In genomic region chr1:51736702-51737101, GRCh38 we compare ENCODE assay signal across 11 cellular contexts.
DNase-seq lines count a peak whose midpoint lies in the region; ATAC-seq, FAIRE-seq and TF ChIP-seq lines count a peak whose summit lies in the region.
"Had no signal": no experiment of that assay in that cellular context is flagged by ENCODE, and none has a peak within 500 bp of the region (broad histone marks: within the 10 kb centered on the region; RNA-seq: fewer than 3 reads in every experiment).

No MANE protein-coding gene starts in this region.

- peaks cover 20 to 40% of the 10 kb centered on the region in 2 experiments for H3K79me1 ChIP-seq in IMR-90 (ENCODE audit: low read depth in 1 of 2, low read length in 2 of 2)

- H3K36me3 Mint-ChIP-seq in osteocyte (ENCODE audit: unreplicated experiment): peaks cover 3% of the 10 kb centered on the region

- intact Hi-C loops in IMR-90 (cut with micrococcal nuclease): no loop called here
- intact Hi-C loops in GM12878 (cut with micrococcal nuclease; ENCODE audit: unreplicated experiment): loop anchor here (10.0 kb wide), 2 partner anchors 112 to 222 kb away; partner anchors contain the start of gene EPS15
- intact Hi-C loops in HepG2 (cut with micrococcal nuclease; ENCODE audit: unreplicated experiment): loop anchor here (10.0 kb wide), 1 partner anchor 112 kb away; no protein-coding TSS in a partner anchor

- in situ Hi-C loops in IMR-90 (cut with MboI; ENCODE audit: low sequenced_read_pairs): no loop called here
- in situ Hi-C loops in GM12878 (cut with MboI): no loop called here
- in situ Hi-C loops in HepG2 (cut with HindIII; ENCODE audit: extremely low pct_ligation_motif_present, low pct_unique_long_range_greater_than_20kb): no loop called here

- H3K56ac ChIP-seq in IMR-90 (ENCODE audit: extremely low read depth, insufficient read depth, low read length): no peak overlapping the region

- no peak overlapping the region for H3K14ac ChIP-seq in IMR-90 (replicated peaks; ENCODE audit: low read depth, low read length)

- POLR2A ChIA-PET in IMR-90 (lab: Charles Lee; ENCODE audit: unreplicated experiment) (no interaction called here), GM12878 (lab: Charles Lee) (interaction anchor here (0.6 to 9.1 kb wide), 4 partner anchors 8 to 339 kb away, joined by 3 to 99 read pairs (median 3); no protein-coding TSS in a partner anchor), HepG2 (lab: Yijun Ruan, JAX) (interaction anchor here (4.1 kb wide), 1 partner anchor 8 kb away, joined by 14 read pairs; no protein-coding TSS in a partner anchor)

- H2BK5ac ChIP-seq in IMR-90 (ENCODE audit: low read depth, low read length, poor library complexity, severe bottlenecking): no peak overlapping the region

- H3K4me2 ChIP-seq in IMR-90 (ENCODE audit: low read depth, low read length) (no peak overlapping the region), GM12878 (ENCODE audit: control insufficient read depth, insufficient read depth) (no peak overlapping the region; the same call in 1 of the 2 replicates), HepG2 (ENCODE audit: low read depth, low read length) (no peak overlapping the region)

- no peak overlapping the region for H3K4me3 Mint-ChIP-seq in osteocyte (ENCODE audit: unreplicated experiment)
- H3K4me3 Mint-ChIP-seq: activated B cell treated with CpG ODN at 0.5 μM for 24 hours had no signal

- RAD21 ChIA-PET in GM12878 (lab: Charles Lee; ENCODE audit: unreplicated experiment): interaction anchor here (1.9 to 5.5 kb wide), 2 partner anchors 10 to 73 kb away, joined by 4 to 50 read pairs; no protein-coding TSS in a partner anchor

- CTCF ChIA-PET in IMR-90 (lab: Yijun Ruan, JAX) (no interaction called here), GM12878 (lab: Yijun Ruan, JAX) (interaction anchor here (0.8 kb wide), 1 partner anchor 20 kb away, joined by 4 read pairs; no protein-coding TSS in a partner anchor), HepG2 (lab: Yijun Ruan, JAX; ENCODE audit: low intra/inter-chr PET ratio, low total read pairs) (no interaction called here)

- H3K36me3 ChIP-seq in IMR-90 (ENCODE audit: control insufficient read depth, insufficient read depth, low read length) (no peaks in the 10 kb centered on the region), GM12878 (ENCODE audit: control insufficient read depth in 2 of 2, insufficient read depth in 2 of 2, low read length in 1 of 2) (no peaks in the 10 kb centered on the region; a peak in 1 of 4 replicates), HepG2 (replicated peaks in 1 of 2; ENCODE audit: control insufficient read depth in 1 of 2, insufficient read depth in 2 of 2, low read length in 2 of 2) (no peaks in the 10 kb centered on the region)

- H3K27me3 Mint-ChIP-seq in osteocyte (ENCODE audit: unreplicated experiment): no peaks in the 10 kb centered on the region
- H3K27me3 Mint-ChIP-seq: activated B cell treated with CpG ODN at 0.5 μM for 24 hours had no signal

- H3K9me3 Mint-ChIP-seq in osteocyte (ENCODE audit: unreplicated experiment): no peaks in the 10 kb centered on the region
- H3K9me3 Mint-ChIP-seq: activated B cell treated with CpG ODN at 0.5 μM for 24 hours had no signal

- SMC1A ChIA-PET in GM12878 (lab: Charles Lee; ENCODE audit: uncharacterized antibody, unreplicated experiment): interaction anchor here (0.6 to 14.3 kb wide), 7 partner anchors 8 to 116 kb away, joined by 3 to 154 read pairs (median 4); no protein-coding TSS in a partner anchor

- H3K9me1 ChIP-seq in IMR-90 (ENCODE audit: insufficient read depth, low read length): peaks cover 5% of the 10 kb centered on the region; the same call in 1 of the 2 replicates

- H3K9me3 ChIP-seq in IMR-90 (ENCODE audit: control insufficient read depth, insufficient read depth, low read length): no peaks in the 10 kb centered on the region
- H3K9me3 ChIP-seq in GM12878 (replicated peaks; ENCODE audit: control insufficient read depth, insufficient read depth, low read length): no peaks in the 10 kb centered on the region
- no peaks in the 10 kb centered on the region for H3K9me3 ChIP-seq in HepG2 (ENCODE audit: low read length)

- no peak overlapping the region for H3K4me3 ChIP-seq in IMR-90 (ENCODE audit: insufficient read depth, low read depth, low read length)
- H3K4me3 ChIP-seq in GM12878: no peak overlapping the region
- H3K4me3 ChIP-seq in HepG2 (replicated peaks in 1 of 3; ENCODE audit: insufficient read depth in 1 of 3, low read depth in 2 of 3, low read length in 3 of 3): no peak overlapping the region

- no peak overlapping the region for H2AK5ac ChIP-seq in IMR-90 (ENCODE audit: low read depth, low read length)

- FAIRE-seq in GM12878 (lab: Jason Lieb, UNC) (no peak), HepG2 (lab: Jason Lieb, UNC) (no peak)

- H4K8ac ChIP-seq in IMR-90 (ENCODE audit: low read depth in 2 of 2, low read length in 2 of 2): no peak overlapping the region

- no peak overlapping the region for H2AK9ac ChIP-seq in IMR-90 (replicated peaks; ENCODE audit: low read depth, low read length, poor library complexity)

- H3K9ac ChIP-seq in IMR-90 (ENCODE audit: low read depth, low read length) (no peak overlapping the region), GM12878 (ENCODE audit: control insufficient read depth, insufficient read depth, low read length) (no peak overlapping the region), HepG2 (ENCODE audit: insufficient read depth, low read depth, low read length) (no peak overlapping the region)

- TF ChIP-seq EP300 in GM12878 (IDR thresholded peaks at IDR 0.05; ENCODE audit: borderline replicate concordance in 1 of 2, control insufficient read depth in 1 of 2, low read depth in 2 of 2, low read length in 2 of 2) (no peak), HepG2 (IDR thresholded peaks at IDR 0.05; ENCODE audit: low read depth in 2 of 2, low read length in 2 of 2) (no peak), HepG2 (CRISPR knock-in tag; IDR thresholded peaks at IDR 0.05; ENCODE audit: borderline replicate concordance) (no peak)

- H3K27ac Mint-ChIP-seq in osteocyte (ENCODE audit: unreplicated experiment): no peak overlapping the region
- H3K27ac Mint-ChIP-seq: activated B cell treated with CpG ODN at 0.5 μM for 24 hours had no signal

- peaks cover 97% of the 10 kb centered on the region for H3K79me2 ChIP-seq in GM12878 (ENCODE audit: control insufficient read depth, insufficient read depth, low read length)
- peaks cover 98% of the 10 kb centered on the region for H3K79me2 ChIP-seq in HepG2 (ENCODE audit: insufficient read depth, low read length)

- dilution Hi-C loops in IMR-90 (cut with HindIII; ENCODE audit: low sequenced_read_pairs, unreplicated experiment): no loop called here

- TF ChIP-seq CTCF in IMR-90 (conservative IDR thresholded peaks at IDR 0.05; ENCODE audit: low read depth, low read length): no peak
- TF ChIP-seq CTCF in GM12878 (IDR thresholded peaks at IDR 0.05 in 2 of 3, conservative IDR thresholded peaks at IDR 0.05 in 1 of 3; ENCODE audit: control insufficient read depth in 2 of 3, extremely low read depth in 1 of 3, insufficient read depth in 1 of 3, low read depth in 3 of 3, low read length in 3 of 3): no peak
- no peak for TF ChIP-seq CTCF in HepG2 (CRISPR knock-in tag; IDR thresholded peaks at IDR 0.05)
- TF ChIP-seq CTCF in osteocyte (IDR thresholded peaks at IDR 0.05): no peak

- H3K27ac ChIP-seq in IMR-90 (ENCODE audit: insufficient read depth, low read length): no peak overlapping the region
- no peak overlapping the region for H3K27ac ChIP-seq in GM12878 (ENCODE audit: control insufficient read depth, insufficient read depth)
- no peak overlapping the region for H3K27ac ChIP-seq in HepG2 (ENCODE audit: extremely low read length, insufficient read depth, low read length)

- H2BK15ac ChIP-seq in IMR-90 (ENCODE audit: low read depth, low read length): no peak overlapping the region

- no TSS peak for BruUV-seq in IMR-90 (replicated peaks; lab: Mats Ljungman, UMichigan)
- no TSS peak for BruUV-seq in GM12878 (replicated peaks; lab: Mats Ljungman, UMichigan)
- no TSS peak for BruUV-seq in HepG2 (replicated peaks; lab: Mats Ljungman, UMichigan)

- H2AFZ ChIP-seq in IMR-90 (replicated peaks; ENCODE audit: low read length, poor library complexity): no peak overlapping the region
- H2AFZ ChIP-seq in GM12878 (ENCODE audit: control insufficient read depth, low read depth, low read length): no peak overlapping the region
- H2AFZ ChIP-seq in HepG2 (ENCODE audit: low read length): no peak overlapping the region

- H3K4ac ChIP-seq in IMR-90 (ENCODE audit: low read depth, low read length): no peak overlapping the region

- TF ChIP-seq RAD21 in IMR-90 (IDR thresholded peaks at IDR 0.05; ENCODE audit: low read length) (no peak), GM12878 (IDR thresholded peaks at IDR 0.05; ENCODE audit: insufficient read depth, low read depth, low read length) (no peak), HepG2 (CRISPR knock-in tag; IDR thresholded peaks at IDR 0.05) (no peak)

- TF ChIP-seq POLR2A in IMR-90 (IDR thresholded peaks at IDR 0.05; ENCODE audit: low read depth, low read length) (no peak), GM12878 (IDR thresholded peaks at IDR 0.05; ENCODE audit: low read depth, low read length) (no peak), HepG2 (IDR thresholded peaks at IDR 0.05; ENCODE audit: insufficient read depth in 1 of 2, low read depth in 2 of 2, low read length in 2 of 2) (no peak)

- H3K4me1 ChIP-seq in IMR-90 (ENCODE audit: control insufficient read depth, insufficient read depth, low read length) (peaks cover 5% of the 10 kb centered on the region; the same call in 1 of the 2 replicates), GM12878 (ENCODE audit: control insufficient read depth, insufficient read depth, low read length) (peaks cover 25% of the 10 kb centered on the region; the same call in 1 of the 2 replicates), HepG2 (ENCODE audit: insufficient read depth, low read length) (peaks cover 71% of the 10 kb centered on the region)

- no peak overlapping the region for H3K18ac ChIP-seq in IMR-90 (ENCODE audit: low read depth, low read length)

- H4K20me1 ChIP-seq in IMR-90 (ENCODE audit: insufficient read depth, low read length) (peaks cover 19% of the 10 kb centered on the region; the same call in 1 of the 2 replicates), GM12878 (ENCODE audit: control insufficient read depth, insufficient read depth) (no peaks in the 10 kb centered on the region), HepG2 (ENCODE audit: insufficient read depth, low read length) (peaks cover 25% of the 10 kb centered on the region)

- H4K5ac ChIP-seq in IMR-90 (ENCODE audit: low read depth, low read length): no peak overlapping the region

- DNase-seq in AG20443 (ENCODE audit: low spot score): peak; percentile 11
- DNase-seq in IMR-90: peak; percentile 77
- DNase-seq in GM12878 (ENCODE audit: low read depth, low spot score): no peak
- no peak for DNase-seq in HepG2 (ENCODE audit: low spot score)
- DNase-seq in C1 segment of cervical spinal cord (lab: John Stamatoyannopoulos, UW): no peak
- DNase-seq in osteocyte (ENCODE audit: extremely low spot score, unreplicated experiment): no peak
- no peak for DNase-seq in GM19238 (ENCODE audit: insufficient read length, low spot score)
- DNase-seq: activated B cell treated with CpG ODN at 0.5 μM for 24 hours, H7, NCI-H1092 treated with DMSO at 0.1 percent for 48 hours had no signal

- H3K27me3 ChIP-seq in IMR-90 (ENCODE audit: control insufficient read depth, insufficient read depth, low read length): no peaks in the 10 kb centered on the region
- H3K27me3 ChIP-seq in GM12878 (replicated peaks in 1 of 2; ENCODE audit: control insufficient read depth in 2 of 2, insufficient read depth in 2 of 2, low read length in 1 of 2): no peaks in the 10 kb centered on the region
- no peaks in the 10 kb centered on the region; a peak in 1 of 5 replicates for H3K27me3 ChIP-seq in HepG2 (ENCODE audit: control insufficient read depth in 1 of 2, insufficient read depth in 2 of 2, low read length in 2 of 2)

- no peak overlapping the region for H2BK120ac ChIP-seq in IMR-90 (ENCODE audit: low read depth, low read length)

- ATAC-seq in IMR-90 (ENCODE audit: low read depth): no peak
- peak; percentile 31; the same call in 2 of the 3 replicates for ATAC-seq in GM12878
- ATAC-seq in HepG2: no peak
- ATAC-seq in HG03565 (IDR thresholded peaks at IDR 0.05; ENCODE audit: unreplicated experiment): no peak

- no peak overlapping the region for H2BK20ac ChIP-seq in IMR-90 (ENCODE audit: low read depth, low read length)

- H3K4me1 Mint-ChIP-seq in osteocyte (ENCODE audit: unreplicated experiment): peaks cover 59% of the 10 kb centered on the region

- H4K91ac ChIP-seq in IMR-90 (ENCODE audit: insufficient read depth, low read depth, low read length): no peak overlapping the region

- no peak overlapping the region for H3K23ac ChIP-seq in IMR-90 (ENCODE audit: low read depth, low read length)

Comparison
In these comparisons a context has a peak if more than half of its experiments do, and no peak if none do; other contexts are left out.
1. DNase-seq: peak in AG20443 (single experiment) and IMR-90 (single experiment); none in GM12878 (single experiment), HepG2 (single experiment), C1 segment of cervical spinal cord (0 of 14), osteocyte (single experiment) and GM19238 (single experiment).